8 cellular contexts compared by ENCODE assay signal in genomic region chrX:40996886-40997530, GRCh38.
DNase-seq lines count a peak whose midpoint lies in the region; ATAC-seq, FAIRE-seq and TF ChIP-seq lines count a peak whose summit lies in the region.

No MANE protein-coding gene starts in this region.

- DNase-seq in CD1c-positive myeloid dendritic cell (ENCODE audit: extremely low spot score), result peak; percentile 74
- DNase-seq in HPDE6-E6E7 (ENCODE audit: extremely low spot score), result peak; percentile 17
- DNase-seq in SK-N-DZ (ENCODE audit: low spot score), result peak; percentile 64
- DNase-seq in fibroblast of villous mesenchyme (ENCODE audit: low read depth), result peak; percentile 87
- DNase-seq in pancreas, result no peak
- no peak for DNase-seq in activated CD4-positive, alpha-beta T cell treated with anti-CD3 and anti-CD28 coated beads, Interleukin-2, amount 10 ng/mL, durations not matched to agents 7 days and 5 days

- POLR2A ChIA-PET in activated CD4-positive, alpha-beta T cell treated with anti-CD3 and anti-CD28 coated beads, Interleukin-2, amount 10 ng/mL, durations not matched to agents 7 days and 5 days (lab: Charles Lee), result no interaction called here

- H3K4me1 Mint-ChIP-seq in activated CD4-positive, alpha-beta T cell treated with anti-CD3 and anti-CD28 coated beads, Interleukin-2, amount 10 ng/mL, durations not matched to agents 7 days and 5 days, result no peaks in the 10 kb centered on the region

- H3K27me3 Mint-ChIP-seq in activated CD4-positive, alpha-beta T cell treated with anti-CD3 and anti-CD28 coated beads, Interleukin-2, amount 10 ng/mL, durations not matched to agents 7 days and 5 days, result no peaks in the 10 kb centered on the region

- H3K27me3 ChIP-seq in pancreas, result peaks cover 0 to 4% (median 0%) of the 10 kb centered on the region in 4 donors

- ATAC-seq in pancreas (peak in 3 of 4 donors; percentile 86 to 87 (median 86)), GM18502 (IDR thresholded peaks at IDR 0.05; ENCODE audit: poor library complexity, unreplicated experiment) (no peak), HG03280 (IDR thresholded peaks at IDR 0.05; ENCODE audit: unreplicated experiment) (no peak)

- H3K4me3 Mint-ChIP-seq in activated CD4-positive, alpha-beta T cell treated with anti-CD3 and anti-CD28 coated beads, Interleukin-2, amount 10 ng/mL, durations not matched to agents 7 days and 5 days, result no peak overlapping the region

- no peak overlapping the region for H3K27ac Mint-ChIP-seq in activated CD4-positive, alpha-beta T cell treated with anti-CD3 and anti-CD28 coated beads, Interleukin-2, amount 10 ng/mL, durations not matched to agents 7 days and 5 days

- H3K36me3 ChIP-seq in pancreas, result no peaks in the 10 kb centered on the region

- peaks cover under 1% of the 10 kb centered on the region for H3K9me3 Mint-ChIP-seq in activated CD4-positive, alpha-beta T cell treated with anti-CD3 and anti-CD28 coated beads, Interleukin-2, amount 10 ng/mL, durations not matched to agents 7 days and 5 days

- H3K4me3 ChIP-seq in fibroblast of villous mesenchyme (ENCODE audit: low read depth, low read length) (no peak overlapping the region), pancreas (no peak overlapping the region)

- H3K27ac ChIP-seq in pancreas, result peak overlapping the region in 1 of 4 donors; percentile 13

- TF ChIP-seq CTCF in fibroblast of villous mesenchyme (IDR thresholded peaks at IDR 0.05; ENCODE audit: insufficient read depth, low read depth, low read length) (no peak), pancreas (IDR thresholded peaks at IDR 0.05) (no peak)

- CTCF ChIA-PET in activated CD4-positive, alpha-beta T cell treated with anti-CD3 and anti-CD28 coated beads, Interleukin-2, amount 10 ng/mL, durations not matched to agents 7 days and 5 days (lab: Charles Lee), result interaction anchor here (1.4 kb wide), 1 partner anchor 9 kb away, joined by 5 read pairs; no protein-coding TSS in a partner anchor

- no peaks in the 10 kb centered on the region for H3K36me3 Mint-ChIP-seq in activated CD4-positive, alpha-beta T cell treated with anti-CD3 and anti-CD28 coated beads, Interleukin-2, amount 10 ng/mL, durations not matched to agents 7 days and 5 days (ENCODE audit: low read depth)

- no peak for FAIRE-seq in pancreas (lab: Jason Lieb, UNC)

- 37 to 40% methylated on average over 3 of the region's 3 CpGs for WGBS in pancreas, 2 donors

- no peaks in the 10 kb centered on the region for H3K9me3 ChIP-seq in pancreas

- intact Hi-C loops in pancreas (cut with DNase I), result no loop called here

- H3K4me1 ChIP-seq in pancreas, result no peaks in the 10 kb centered on the region

Comparison
In these comparisons a context has a peak if more than half of its experiments do, and no peak if none do; other contexts are left out.
1. DNase-seq: peak in CD1c-positive myeloid dendritic cell (single experiment), HPDE6-E6E7 (single experiment), SK-N-DZ (single experiment) and fibroblast of villous mesenchyme (single experiment); none in pancreas (0 of 6) and activated CD4-positive, alpha-beta T cell treated with anti-CD3 and anti-CD28 coated beads, Interleukin-2, amount 10 ng/mL, durations not matched to agents 7 days and 5 days (single experiment).
2. ATAC-seq: peak in pancreas (3 of 4); none in GM18502 (single experiment) and HG03280 (single experiment).